In genomic region chr10:88899886-88900285, GRCh38 we compare ENCODE assay signal across 26 cellular contexts. TPM values are rescaled to one million over a fixed set of nuclear protein-coding genes. Genes with fewer than 3 reads are reported as not detected.
A peak's percentile ranks its signal among the peaks of the same experiment; 100 is the strongest.
DNase-seq lines count a peak whose midpoint lies in the region; ATAC-seq and TF ChIP-seq lines count a peak whose summit lies in the region.
"Had no signal": no experiment of that assay in that cellular context is flagged by ENCODE, and none has a peak within 500 bp of the region (broad histone marks: within the 10 kb centered on the region; RNA-seq: fewer than 3 reads in every experiment).

No MANE protein-coding gene starts in this region.

- 31% methylated on average over 2 of the region's 2 CpGs for WGBS in esophagus squamous epithelium, 2 donors
- WGBS in body of pancreas, 2 donors, result 89 to 92% methylated on average over 2 of the region's 2 CpGs

- DNase-seq in activated naive CD4-positive, alpha-beta T cell treated with anti-CD3 and anti-CD28 coated beads, Interleukin-2, amount 10 ng/mL, durations not matched to agents 7 days and 5 days, result no peak
- DNase-seq in SJSA1 (ENCODE audit: low read depth in 1 of 2, low spot score in 2 of 2) (peak in 1 of 2 experiments; percentile 60), esophagus squamous epithelium (lab: John Stamatoyannopoulos, UW) (no peak), NCI-H2227 (lab: John Stamatoyannopoulos, UW; ENCODE audit: unreplicated experiment) (no peak), NCI-H2029 treated with DMSO at 0.1 percent for 48 hours (lab: John Stamatoyannopoulos, UW) (no peak), body of pancreas (no peak)
- DNase-seq in stimulated activated CD4-positive, alpha-beta T cell treated with anti-CD3 and anti-CD28 coated beads, Interleukin-2, amount 100 ng/mL, for 48 hours, result no peak
- DNase-seq: activated CD4-positive, alpha-beta T cell treated with anti-CD3 and anti-CD28 coated beads, Interleukin-2, amount 50 U/mL, for 1 hour; activated CD8-positive, alpha-beta memory T cell treated with anti-CD3 and anti-CD28 coated beads, Interleukin-2, amount 50 U/mL, for 4 hours; DMS79 treated with DMSO at 0.1 percent for 48 hours; effector memory CD4-positive, alpha-beta T cell; hypothalamus; mesendoderm; naive B cell; NCI-H1417; NCI-H510A; nucleus accumbens; psoas muscle; SJCRH30 had no signal

- no peak for ATAC-seq in body of pancreas
- ATAC-seq: esophagus mucosa, gastroesophageal sphincter, left lobe of liver, psoas muscle had no signal

- peak overlapping the region; percentile 80 for H3K27ac Mint-ChIP-seq in activated naive CD4-positive, alpha-beta T cell treated with anti-CD3 and anti-CD28 coated beads, Interleukin-2, amount 50 U/mL, for 24 hours
- H3K27ac Mint-ChIP-seq in activated naive CD4-positive, alpha-beta T cell treated with anti-CD3 and anti-CD28 coated beads, Interleukin-2, amount 10 ng/mL, durations not matched to agents 7 days and 5 days, result no peak overlapping the region

- H3K36me3 ChIP-seq in SJSA1, result peaks cover 19% of the 10 kb centered on the region
- peaks cover 0 to 31% (median 0%) of the 10 kb centered on the region in 3 donors for H3K36me3 ChIP-seq in esophagus squamous epithelium
- no peaks in the 10 kb centered on the region for H3K36me3 ChIP-seq in body of pancreas (replicated peaks in 1 of 2; ENCODE audit: insufficient read depth in 1 of 2, low read depth in 2 of 2)
- H3K36me3 ChIP-seq: gastroesophageal sphincter, SJCRH30, suprapubic skin had no signal

- H3K27ac ChIP-seq in SJSA1 (peak overlapping the region; percentile 13), esophagus squamous epithelium (peak overlapping the region in 3 of 4 donors; percentile 14 to 72 (median 58)), body of pancreas (no peak overlapping the region)
- H3K27ac ChIP-seq: gastroesophageal sphincter, psoas muscle, SJCRH30, suprapubic skin had no signal

- no peak overlapping the region for H3K4me3 Mint-ChIP-seq in activated naive CD4-positive, alpha-beta T cell treated with anti-CD3 and anti-CD28 coated beads, Interleukin-2, amount 50 U/mL, for 24 hours
- no peak overlapping the region for H3K4me3 Mint-ChIP-seq in activated naive CD4-positive, alpha-beta T cell treated with anti-CD3 and anti-CD28 coated beads, Interleukin-2, amount 10 ng/mL, durations not matched to agents 7 days and 5 days
- H3K4me3 Mint-ChIP-seq: brain had no signal

- no peak overlapping the region for H3K4me3 ChIP-seq in SJSA1
- no peak overlapping the region for H3K4me3 ChIP-seq in esophagus squamous epithelium
- no peak overlapping the region for H3K4me3 ChIP-seq in body of pancreas
- H3K4me3 ChIP-seq: BLaER1 treated with 17β-estradiol and CSF1 and Interleukin-3, amounts not matched to agents 10 nM and 100 nM; gastroesophageal sphincter; psoas muscle; SJCRH30; suprapubic skin had no signal

- H3K4me1 ChIP-seq in SJSA1 (replicated peaks), result peaks cover 61% of the 10 kb centered on the region
- H3K4me1 ChIP-seq in esophagus squamous epithelium, result peaks cover 0 to 51% (median 27%) of the 10 kb centered on the region in 3 donors
- H3K4me1 ChIP-seq in body of pancreas, result no peaks in the 10 kb centered on the region
- H3K4me1 ChIP-seq: psoas muscle, SJCRH30 had no signal

- peaks cover 70% of the 10 kb centered on the region for H3K4me1 Mint-ChIP-seq in activated naive CD4-positive, alpha-beta T cell treated with anti-CD3 and anti-CD28 coated beads, Interleukin-2, amount 50 U/mL, for 24 hours
- H3K4me1 Mint-ChIP-seq in activated naive CD4-positive, alpha-beta T cell treated with anti-CD3 and anti-CD28 coated beads, Interleukin-2, amount 10 ng/mL, durations not matched to agents 7 days and 5 days, result peaks cover 59% of the 10 kb centered on the region

- TF ChIP-seq CTCF in esophagus squamous epithelium (IDR thresholded peaks at IDR 0.05), result no peak
- no peak for TF ChIP-seq CTCF in body of pancreas (IDR thresholded peaks at IDR 0.05)

- H3K27me3 ChIP-seq in SJSA1 (replicated peaks) (no peaks in the 10 kb centered on the region), esophagus squamous epithelium (no peaks in the 10 kb centered on the region), body of pancreas (no peaks in the 10 kb centered on the region)
- H3K27me3 ChIP-seq: BLaER1 treated with 17β-estradiol and CSF1 and Interleukin-3, amounts not matched to agents 10 nM and 100 nM; gastroesophageal sphincter; SJCRH30; suprapubic skin had no signal

- intact Hi-C loops in esophagus squamous epithelium (cut with DNase I), result no loop called here
- intact Hi-C loops in body of pancreas (cut with DNase I), result no loop called here

- peaks cover 15% of the 10 kb centered on the region for H3K36me3 Mint-ChIP-seq in activated naive CD4-positive, alpha-beta T cell treated with anti-CD3 and anti-CD28 coated beads, Interleukin-2, amount 50 U/mL, for 24 hours
- H3K36me3 Mint-ChIP-seq in activated naive CD4-positive, alpha-beta T cell treated with anti-CD3 and anti-CD28 coated beads, Interleukin-2, amount 10 ng/mL, durations not matched to agents 7 days and 5 days, result peaks cover 65% of the 10 kb centered on the region
- H3K36me3 Mint-ChIP-seq: naive B cell had no signal

- no peaks in the 10 kb centered on the region for H3K9me3 ChIP-seq in SJSA1 (replicated peaks)
- no peaks in the 10 kb centered on the region for H3K9me3 ChIP-seq in esophagus squamous epithelium
- H3K9me3 ChIP-seq in body of pancreas, result no peaks in the 10 kb centered on the region
- H3K9me3 ChIP-seq: BLaER1 treated with 17β-estradiol and CSF1 and Interleukin-3, amounts not matched to agents 10 nM and 100 nM; gastroesophageal sphincter; psoas muscle; SJCRH30; suprapubic skin had no signal

- H3K27me3 Mint-ChIP-seq in activated naive CD4-positive, alpha-beta T cell treated with anti-CD3 and anti-CD28 coated beads, Interleukin-2, amount 50 U/mL, for 24 hours, result no peaks in the 10 kb centered on the region
- no peaks in the 10 kb centered on the region for H3K27me3 Mint-ChIP-seq in activated naive CD4-positive, alpha-beta T cell treated with anti-CD3 and anti-CD28 coated beads, Interleukin-2, amount 10 ng/mL, durations not matched to agents 7 days and 5 days
- H3K27me3 Mint-ChIP-seq: brain, naive B cell had no signal

- H3K9me3 Mint-ChIP-seq in activated naive CD4-positive, alpha-beta T cell treated with anti-CD3 and anti-CD28 coated beads, Interleukin-2, amount 50 U/mL, for 24 hours, result no peaks in the 10 kb centered on the region
- H3K9me3 Mint-ChIP-seq in activated naive CD4-positive, alpha-beta T cell treated with anti-CD3 and anti-CD28 coated beads, Interleukin-2, amount 10 ng/mL, durations not matched to agents 7 days and 5 days, result no peaks in the 10 kb centered on the region
- H3K9me3 Mint-ChIP-seq: brain, naive B cell had no signal

- CTCF ChIA-PET in activated naive CD4-positive, alpha-beta T cell treated with anti-CD3 and anti-CD28 coated beads, Interleukin-2, amount 10 ng/mL, durations not matched to agents 7 days and 5 days (lab: Charles Lee), result interaction anchor here (0.8 to 5.0 kb wide), 5 partner anchors 13 to 171 kb away, joined by 3 to 27 read pairs (median 5); no protein-coding TSS in a partner anchor

- TF ChIP-seq POLR2A in esophagus squamous epithelium (IDR thresholded peaks at IDR 0.05) (no peak), body of pancreas (IDR thresholded peaks at IDR 0.05) (no peak)

RNA-seq across cellular contexts. Expression of gene STAMBPL1, which starts 19.8 kb away (rescaled TPM):
- total RNA-seq in SJSA1 (2014; rRNA removed; shearing (Covaris generic)), result 12.9 and 17.1 TPM in 2 replicates
- total RNA-seq in esophagus squamous epithelium (10 to 100 TPM in 2 of 4 donors, 1 to 10 TPM in 2; 3.5 to 21.0 (median 7.6) TPM), body of pancreas (10 to 100 TPM; 10.1 to 26.7 TPM)

RNA-seq across cellular contexts. Expression of gene ANKRD22, which starts 48.2 kb away (rescaled TPM):
- total RNA-seq in SJSA1 (2014; rRNA removed; shearing (Covaris generic)), result not detected in 2 replicates
- total RNA-seq in esophagus squamous epithelium (10 to 100 TPM; 26.3 to 43.5 (median 31.5) TPM), body of pancreas (10 to 100 TPM in 1 of 2 donors, 1 to 10 TPM in 1; 5.9 to 13.5 TPM)
- total RNA-seq: left lobe of liver, psoas muscle, SJCRH30 had no signal

RNA-seq across cellular contexts. Expression of gene ACTA2, which starts 52.7 kb away (rescaled TPM):
- 1,885 and 2,012 TPM in 2 replicates for total RNA-seq in SJSA1 (2014; rRNA removed; shearing (Covaris generic))
- total RNA-seq in esophagus squamous epithelium (1,000 to 10,000 TPM in 1 of 4 donors, 100 to 1,000 TPM in 2, 10 to 100 TPM in 1; 64.6 to 1,343 (median 285) TPM), body of pancreas (100 to 1,000 TPM in 1 of 2 donors, 10 to 100 TPM in 1; 41.5 to 136 TPM)

Comparison
In these comparisons a context has a peak if more than half of its experiments do, and no peak if none do; other contexts are left out.
1. H3K27ac ChIP-seq: peak in SJSA1 (single experiment) and esophagus squamous epithelium (3 of 4); none in body of pancreas (0 of 4).